9 cellular contexts compared by ENCODE assay signal in genomic region chr1:42214447-42214871, GRCh38. TPM values are rescaled to one million over a fixed set of nuclear protein-coding genes. Genes with fewer than 3 reads are reported as not detected.
A peak's percentile ranks its signal among the peaks of the same experiment; 100 is the strongest.
DNase-seq lines count a peak whose midpoint lies in the region; ATAC-seq and TF ChIP-seq lines count a peak whose summit lies in the region.
"Had no signal": no experiment of that assay in that cellular context is flagged by ENCODE, and none has a peak within 500 bp of the region (broad histone marks: within the 10 kb centered on the region; RNA-seq: fewer than 3 reads in every experiment).

No MANE protein-coding gene starts in this region.

- peak overlapping the region; percentile 67 for H3K27ac Mint-ChIP-seq in progenitor cell of endocrine pancreas

- DNase-seq in GM03348 (ENCODE audit: low spot score) (peak; percentile 53), NOMO-1 treated with DMSO at 0.1 percent for 48 hours (lab: John Stamatoyannopoulos, UW; ENCODE audit: unreplicated experiment) (peak; percentile 31), progenitor cell of endocrine pancreas (ENCODE audit: low spot score, unreplicated experiment) (no peak), SK-N-DZ (ENCODE audit: low spot score) (no peak), NCI-H1694 treated with DMSO at 0.1 percent for 48 hours (lab: John Stamatoyannopoulos, UW) (no peak), H7 (no peak), T-helper 9 cell (no peak)

- H3K27me3 Mint-ChIP-seq in progenitor cell of endocrine pancreas = no peaks in the 10 kb centered on the region

- H3K4me3 ChIP-seq in H7 (ENCODE audit: insufficient read depth, low read depth, low read length) = no peak overlapping the region

- H3K36me3 ChIP-seq in H7 (replicated peaks; ENCODE audit: control insufficient read depth, insufficient read depth, low read length) = no peaks in the 10 kb centered on the region; the same call in 1 of the 2 replicates

- peak; percentile 80 for ATAC-seq in esophagus mucosa

- no peak for TF ChIP-seq CTCF in progenitor cell of endocrine pancreas (IDR thresholded peaks at IDR 0.05; ENCODE audit: unreplicated experiment)

- no peak overlapping the region for H3K4me3 Mint-ChIP-seq in progenitor cell of endocrine pancreas (ENCODE audit: low read depth)

- H3K27me3 ChIP-seq in H7 (ENCODE audit: control insufficient read depth, insufficient read depth, low read length) = no peaks in the 10 kb centered on the region

- H3K4me1 Mint-ChIP-seq in progenitor cell of endocrine pancreas (ENCODE audit: low read depth) = peaks cover 13% of the 10 kb centered on the region

- peaks cover 21% of the 10 kb centered on the region for H3K36me3 Mint-ChIP-seq in progenitor cell of endocrine pancreas (ENCODE audit: insufficient read depth)

- H3K9me3 Mint-ChIP-seq in progenitor cell of endocrine pancreas (ENCODE audit: low read depth) = no peaks in the 10 kb centered on the region

RNA-seq across cellular contexts. Expression of gene GUCA2A, which starts 49.9 kb away (rescaled TPM):
- total RNA-seq in esophagus mucosa = not detected
- not detected in 2 replicates for total RNA-seq in progenitor cell of endocrine pancreas
- not detected in 2 replicates for polyA plus RNA-seq in SK-N-DZ (2014; cell fraction: cytosol; rRNA removed)
- not detected in 2 replicates for polyA plus RNA-seq in SK-N-DZ (2014; cell fraction: nucleus; rRNA removed)
- total RNA-seq in H7 (2014; rRNA removed; shearing (Covaris generic)) = not detected in 2 replicates
- total RNA-seq: T-helper 2 cell treated with Interferon-gamma antibody and Interleukin-4, amounts not matched to agents 100 ng/mL and 5 ng/mL, for 36 hours had no signal

Comparison
In these comparisons a context has a peak if more than half of its experiments do, and no peak if none do; other contexts are left out.
1. DNase-seq: peak in GM03348 (single experiment) and NOMO-1 treated with DMSO at 0.1 percent for 48 hours (single experiment); none in progenitor cell of endocrine pancreas (single experiment), SK-N-DZ (single experiment), NCI-H1694 treated with DMSO at 0.1 percent for 48 hours (single experiment), H7 (single experiment) and T-helper 9 cell (single experiment).